ENCODE assay signal across 8 cellular contexts in the genomic region with DNA sequence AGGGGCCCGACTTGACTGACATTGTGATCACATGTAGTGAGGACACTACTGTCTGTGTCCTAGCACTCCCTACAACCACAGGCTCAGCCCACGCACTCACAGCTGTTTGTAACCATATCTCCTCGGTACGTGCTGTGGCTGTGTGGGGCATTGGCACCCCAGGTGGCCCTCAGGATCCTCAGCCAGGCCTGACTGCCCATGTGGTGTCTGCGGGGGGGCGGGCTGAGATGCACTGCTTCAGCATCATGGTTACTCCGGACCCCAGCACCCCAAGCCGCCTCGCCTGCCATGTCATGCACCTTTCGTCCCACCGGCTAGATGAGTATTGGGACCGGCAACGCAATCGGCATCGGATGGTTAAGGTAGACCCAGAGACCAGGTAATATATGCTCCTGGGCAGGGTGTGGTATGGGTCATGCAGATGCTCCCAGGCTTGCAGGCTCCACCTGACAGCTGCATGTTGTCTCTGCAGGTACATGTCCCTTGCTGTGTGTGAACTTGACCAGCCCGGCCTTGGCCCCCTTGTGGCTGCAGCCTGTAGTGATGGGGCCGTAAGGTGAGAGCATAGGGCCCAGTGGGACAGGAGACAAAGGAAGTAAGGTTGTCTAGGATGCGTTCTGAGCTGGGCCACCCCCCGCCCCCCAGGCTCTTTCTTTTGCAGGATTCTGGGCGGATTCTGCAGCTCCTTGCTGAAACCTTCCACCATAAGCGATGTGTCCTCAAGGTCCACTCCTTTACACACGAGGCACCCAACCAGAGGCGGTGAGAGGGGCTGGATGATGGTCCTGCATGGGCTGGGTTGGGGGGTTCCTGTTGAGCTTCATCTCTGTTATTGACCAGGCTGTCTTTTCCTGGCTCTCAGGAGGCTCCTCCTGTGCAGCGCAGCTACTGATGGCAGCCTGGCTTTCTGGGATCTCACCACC. TPM values are rescaled to one million over a fixed set of nuclear protein-coding genes. Genes with fewer than 3 reads are reported as not detected.
DNase-seq lines count a peak whose midpoint lies in the region; ATAC-seq and TF ChIP-seq lines count a peak whose summit lies in the region.

No MANE protein-coding gene starts in this region.

- no peaks in the 10 kb centered on the region for H3K9me2 ChIP-seq in hepatocyte (replicated peaks; ENCODE audit: insufficient read depth)

- POLR2A ChIA-PET in IMR-90 (lab: Charles Lee; ENCODE audit: unreplicated experiment): no interaction called here
- POLR2A ChIA-PET in activated CD4-positive, alpha-beta memory T cell treated with anti-CD3 and anti-CD28 coated beads for 36 hours (lab: Charles Lee): interaction anchor here (1.2 kb wide), 1 partner anchor 24 kb away, joined by 4 read pairs; no protein-coding TSS in a partner anchor

- no peak overlapping the region for H3K9ac ChIP-seq in IMR-90 (ENCODE audit: low read depth, low read length)

- in situ Hi-C loops in IMR-90 (cut with MboI; ENCODE audit: low sequenced_read_pairs): no loop called here

- H3K27ac Mint-ChIP-seq in activated CD4-positive, alpha-beta memory T cell treated with anti-CD3 and anti-CD28 coated beads for 36 hours: no peak overlapping the region
- H3K27ac Mint-ChIP-seq in stimulated activated naive B cell treated with anti-CD40 and anti-IgM and Interleukin-4, amounts not matched to agents 10 μg/mL and 1 μg/mL and 100 μg/mL, for 72 hours: peak overlapping the region; percentile 47

- no peak overlapping the region for H3K23ac ChIP-seq in IMR-90 (ENCODE audit: low read depth, low read length)

- CTCF ChIA-PET in IMR-90 (lab: Yijun Ruan, JAX): interaction anchor here (0.5 kb wide), 1 partner anchor 361 kb away, joined by 6 read pairs; no protein-coding TSS in a partner anchor
- CTCF ChIA-PET in activated CD4-positive, alpha-beta memory T cell treated with anti-CD3 and anti-CD28 coated beads for 36 hours (lab: Charles Lee): interaction anchor here (1.1 to 3.4 kb wide), 5 partner anchors 7 to 357 kb away, joined by 3 to 32 read pairs (median 7); a partner anchor contains a TSS

- TF ChIP-seq CTCF in IMR-90 (conservative IDR thresholded peaks at IDR 0.05; ENCODE audit: low read depth, low read length): peak; percentile 47
- TF ChIP-seq CTCF in hepatocyte (IDR thresholded peaks at IDR 0.05; ENCODE audit: poor library complexity): peak; percentile 48

- peaks cover 23% of the 10 kb centered on the region for H3K4me1 Mint-ChIP-seq in activated CD4-positive, alpha-beta memory T cell treated with anti-CD3 and anti-CD28 coated beads for 36 hours (ENCODE audit: low read depth)
- peaks cover 38 to 52% of the 10 kb centered on the region in 2 donors for H3K4me1 Mint-ChIP-seq in stimulated activated naive B cell treated with anti-CD40 and anti-IgM and Interleukin-4, amounts not matched to agents 10 μg/mL and 1 μg/mL and 100 μg/mL, for 72 hours

- H2BK15ac ChIP-seq in IMR-90 (ENCODE audit: low read depth, low read length): no peak overlapping the region

- H3K27me3 ChIP-seq in IMR-90 (ENCODE audit: control insufficient read depth, insufficient read depth, low read length): no peaks in the 10 kb centered on the region
- H3K27me3 ChIP-seq in hepatocyte: no peaks in the 10 kb centered on the region

- H3K27ac ChIP-seq in IMR-90 (ENCODE audit: insufficient read depth, low read length): no peak overlapping the region
- no peak overlapping the region for H3K27ac ChIP-seq in hepatocyte

- H2AK5ac ChIP-seq in IMR-90 (ENCODE audit: low read depth, low read length): no peak overlapping the region

- TF ChIP-seq POLR2A in IMR-90 (IDR thresholded peaks at IDR 0.05; ENCODE audit: low read depth, low read length): no peak; the same call in 1 of the 2 replicates

- H3K79me1 ChIP-seq in IMR-90 (ENCODE audit: low read depth in 1 of 2, low read length in 2 of 2): peaks cover 12 to 83% of the 10 kb centered on the region in 2 experiments; a peak in 3 of 4 replicates

- no peak overlapping the region for H4K8ac ChIP-seq in IMR-90 (ENCODE audit: low read depth in 2 of 2, low read length in 2 of 2)

- no peak overlapping the region for H3K14ac ChIP-seq in IMR-90 (replicated peaks; ENCODE audit: low read depth, low read length)

- H3K4ac ChIP-seq in IMR-90 (ENCODE audit: low read depth, low read length): no peak overlapping the region

- H3K79me2 ChIP-seq in hepatocyte: peaks cover 58% of the 10 kb centered on the region

- intact Hi-C loops in IMR-90 (cut with micrococcal nuclease): no loop called here
- intact Hi-C loops in activated CD4-positive, alpha-beta memory T cell treated with anti-CD3 and anti-CD28 coated beads for 36 hours (cut with micrococcal nuclease): no loop called here

- 97% methylated on average over 11 of the region's 24 CpGs; no CpG with 5 or more reads in 1 of the 2 experiments for WGBS in IMR-90 (ENCODE audit: extremely low coverage in 2 of 2, insufficient read length in 1 of 2), 2 experiments
- WGBS in hepatocyte (ENCODE audit: low lambda C conversion rate, missing lambda C conversion rate): 92% methylated on average over 24 of the region's 24 CpGs

- peaks cover 14% of the 10 kb centered on the region for H3K9me1 ChIP-seq in IMR-90 (ENCODE audit: insufficient read depth, low read length)

- no peak overlapping the region for H2BK120ac ChIP-seq in IMR-90 (ENCODE audit: low read depth, low read length)

- no peak overlapping the region for H3K4me3 Mint-ChIP-seq in activated CD4-positive, alpha-beta memory T cell treated with anti-CD3 and anti-CD28 coated beads for 36 hours
- no peak overlapping the region for H3K4me3 Mint-ChIP-seq in stimulated activated naive B cell treated with anti-CD40 and anti-IgM and Interleukin-4, amounts not matched to agents 10 μg/mL and 1 μg/mL and 100 μg/mL, for 72 hours

- peaks cover 25% of the 10 kb centered on the region for H3K36me3 Mint-ChIP-seq in activated CD4-positive, alpha-beta memory T cell treated with anti-CD3 and anti-CD28 coated beads for 36 hours
- peaks cover 35 to 42% of the 10 kb centered on the region in 2 donors for H3K36me3 Mint-ChIP-seq in stimulated activated naive B cell treated with anti-CD40 and anti-IgM and Interleukin-4, amounts not matched to agents 10 μg/mL and 1 μg/mL and 100 μg/mL, for 72 hours

- DNase-seq in DMS53 (lab: John Stamatoyannopoulos, UW) (peak; percentile 72), DMS53 treated with DMSO at 0.1 percent for 48 hours (lab: John Stamatoyannopoulos, UW; ENCODE audit: unreplicated experiment) (no peak), IMR-90 (no peak), hepatocyte (ENCODE audit: low spot score) (peak; percentile 67)
- peak; percentile 64 for DNase-seq in activated CD4-positive, alpha-beta memory T cell treated with anti-CD3 and anti-CD28 coated beads for 36 hours
- no peak for DNase-seq in stimulated activated naive B cell treated with anti-CD40 and anti-IgM and Interleukin-4, amounts not matched to agents 10 μg/mL and 1 μg/mL and 100 μg/mL, for 72 hours

- ATAC-seq in IMR-90 (ENCODE audit: low read depth): no peak
- peak; percentile 46 to 49 for ATAC-seq in stimulated activated naive B cell treated with anti-CD40 and anti-IgM and Interleukin-4, amounts not matched to agents 10 μg/mL and 1 μg/mL and 100 μg/mL, for 72 hours (replicated peaks)
- no peak for ATAC-seq in HG03432 (IDR thresholded peaks at IDR 0.05; ENCODE audit: unreplicated experiment)
- ATAC-seq in HG02588 (IDR thresholded peaks at IDR 0.05; ENCODE audit: unreplicated experiment): no peak

- H4K5ac ChIP-seq in IMR-90 (ENCODE audit: low read depth, low read length): no peak overlapping the region

- dilution Hi-C loops in IMR-90 (cut with HindIII; ENCODE audit: low sequenced_read_pairs, unreplicated experiment): no loop called here

- no peaks in the 10 kb centered on the region for H3K9me3 Mint-ChIP-seq in activated CD4-positive, alpha-beta memory T cell treated with anti-CD3 and anti-CD28 coated beads for 36 hours
- no peaks in the 10 kb centered on the region for H3K9me3 Mint-ChIP-seq in stimulated activated naive B cell treated with anti-CD40 and anti-IgM and Interleukin-4, amounts not matched to agents 10 μg/mL and 1 μg/mL and 100 μg/mL, for 72 hours

- BruUV-seq in IMR-90 (replicated peaks; lab: Mats Ljungman, UMichigan): no TSS peak

- H3K4me2 ChIP-seq in IMR-90 (ENCODE audit: low read depth, low read length): no peak overlapping the region
- H3K4me2 ChIP-seq in hepatocyte: no peak overlapping the region

- H3K9me3 ChIP-seq in IMR-90 (ENCODE audit: control insufficient read depth, insufficient read depth, low read length) (no peaks in the 10 kb centered on the region), hepatocyte (ENCODE audit: low read depth) (no peaks in the 10 kb centered on the region)

- peak overlapping the region; percentile 49 for H2AFZ ChIP-seq in IMR-90 (replicated peaks; ENCODE audit: low read length, poor library complexity)
- no peak overlapping the region for H2AFZ ChIP-seq in hepatocyte

- no peak overlapping the region for H3K56ac ChIP-seq in IMR-90 (ENCODE audit: extremely low read depth, insufficient read depth, low read length)

- no peaks in the 10 kb centered on the region for H3K27me3 Mint-ChIP-seq in activated CD4-positive, alpha-beta memory T cell treated with anti-CD3 and anti-CD28 coated beads for 36 hours
- no peaks in the 10 kb centered on the region for H3K27me3 Mint-ChIP-seq in stimulated activated naive B cell treated with anti-CD40 and anti-IgM and Interleukin-4, amounts not matched to agents 10 μg/mL and 1 μg/mL and 100 μg/mL, for 72 hours

- H3K36me3 ChIP-seq in IMR-90 (ENCODE audit: control insufficient read depth, insufficient read depth, low read length): peaks cover 53% of the 10 kb centered on the region
- no peaks in the 10 kb centered on the region for H3K36me3 ChIP-seq in hepatocyte (replicated peaks; ENCODE audit: insufficient read depth, low read depth)

- H3K4me1 ChIP-seq in IMR-90 (ENCODE audit: control insufficient read depth, insufficient read depth, low read length) (peaks cover 9% of the 10 kb centered on the region), hepatocyte (ENCODE audit: insufficient read depth) (peaks cover 14% of the 10 kb centered on the region)

- H4K91ac ChIP-seq in IMR-90 (ENCODE audit: insufficient read depth, low read depth, low read length): no peak overlapping the region

- no peak overlapping the region for H3K4me3 ChIP-seq in IMR-90 (ENCODE audit: insufficient read depth, low read depth, low read length)
- H3K4me3 ChIP-seq in hepatocyte: no peak overlapping the region

- peak overlapping the region; percentile 45 for H2AK9ac ChIP-seq in IMR-90 (replicated peaks; ENCODE audit: low read depth, low read length, poor library complexity)

- H4K20me1 ChIP-seq in IMR-90 (ENCODE audit: insufficient read depth, low read length): peaks cover 48% of the 10 kb centered on the region
- H4K20me1 ChIP-seq in hepatocyte (ENCODE audit: insufficient read depth, poor library complexity, severe bottlenecking): peaks cover 68% of the 10 kb centered on the region

- no peak overlapping the region for H3K18ac ChIP-seq in IMR-90 (ENCODE audit: low read depth, low read length)

- H2BK20ac ChIP-seq in IMR-90 (ENCODE audit: low read depth, low read length): no peak overlapping the region

- no peak overlapping the region for H2BK5ac ChIP-seq in IMR-90 (ENCODE audit: low read depth, low read length, poor library complexity, severe bottlenecking)

- TF ChIP-seq RAD21 in IMR-90 (IDR thresholded peaks at IDR 0.05; ENCODE audit: low read length): peak; percentile 48

RNA-seq across cellular contexts. Expression of a gene that starts 4.4 kb away (rescaled TPM):
- total RNA-seq in IMR-90 (2012; rRNA removed) (27.8 and 28.3 TPM in 2 replicates), hepatocyte (25.0 and 29.3 TPM in 2 replicates)
- polyA plus RNA-seq in IMR-90 (2012; rRNA removed) (42.2 and 43.5 TPM in 2 replicates), hepatocyte (27.0 and 40.6 TPM in 2 replicates)
- 33.8 and 36.4 TPM in 2 replicates for polyA plus RNA-seq in IMR-90 (2012; cell fraction: cytosol; rRNA removed)
- 116 and 195 TPM in 2 replicates for polyA plus RNA-seq in IMR-90 (2012; cell fraction: nucleus; rRNA removed; ENCODE audit: low replicate concordance)
- total RNA-seq in activated CD4-positive, alpha-beta memory T cell treated with anti-CD3 and anti-CD28 coated beads for 36 hours: 10 to 100 TPM; 26.2 to 26.5 TPM

RNA-seq across cellular contexts. Expression of a gene that starts 6.8 kb away (rescaled TPM):
- total RNA-seq in IMR-90 (2012; rRNA removed) (55.8 and 60.9 TPM in 2 replicates), hepatocyte (124 and 157 TPM in 2 replicates)
- polyA plus RNA-seq in IMR-90 (2012; rRNA removed) (160 and 172 TPM in 2 replicates), hepatocyte (190 and 215 TPM in 2 replicates)
- polyA plus RNA-seq in IMR-90 (2012; cell fraction: cytosol; rRNA removed): 97.3 and 121 TPM in 2 replicates
- polyA plus RNA-seq in IMR-90 (2012; cell fraction: nucleus; rRNA removed; ENCODE audit: low replicate concordance): 1,034 and 1,622 TPM in 2 replicates
- 100 to 1,000 TPM; 139 to 144 TPM for total RNA-seq in activated CD4-positive, alpha-beta memory T cell treated with anti-CD3 and anti-CD28 coated beads for 36 hours

RNA-seq across cellular contexts. Expression of a gene that starts 7.9 kb away (rescaled TPM):
- 26.5 and 43.3 TPM in 2 replicates for total RNA-seq in IMR-90 (2012; rRNA removed)
- polyA plus RNA-seq in IMR-90 (2012; rRNA removed): 112 and 137 TPM in 2 replicates
- 38.6 and 96.1 TPM in 2 replicates for polyA plus RNA-seq in IMR-90 (2012; cell fraction: cytosol; rRNA removed)
- 22.8 and 47.7 TPM in 2 replicates for polyA plus RNA-seq in IMR-90 (2012; cell fraction: nucleus; rRNA removed; ENCODE audit: low replicate concordance)
- 100 to 1,000 TPM; 101 to 106 TPM for total RNA-seq in activated CD4-positive, alpha-beta memory T cell treated with anti-CD3 and anti-CD28 coated beads for 36 hours
- 58.7 and 70.7 TPM in 2 replicates for total RNA-seq in hepatocyte
- polyA plus RNA-seq in hepatocyte: 140 and 173 TPM in 2 replicates

RNA-seq across cellular contexts. Expression of a gene that starts 15.2 kb away (rescaled TPM):
- total RNA-seq in IMR-90 (2012; rRNA removed): 268 and 296 TPM in 2 replicates
- 190 and 194 TPM in 2 replicates for polyA plus RNA-seq in IMR-90 (2012; rRNA removed)
- 126 and 176 TPM in 2 replicates for polyA plus RNA-seq in IMR-90 (2012; cell fraction: cytosol; rRNA removed)
- polyA plus RNA-seq in IMR-90 (2012; cell fraction: nucleus; rRNA removed; ENCODE audit: low replicate concordance): 254 and 364 TPM in 2 replicates
- 100 to 1,000 TPM; 430 to 454 TPM for total RNA-seq in activated CD4-positive, alpha-beta memory T cell treated with anti-CD3 and anti-CD28 coated beads for 36 hours
- total RNA-seq in hepatocyte: 180 and 184 TPM in 2 replicates
- polyA plus RNA-seq in hepatocyte: 115 TPM in 2 replicates

RNA-seq across cellular contexts. Expression of a gene that starts 24.0 kb away (rescaled TPM):
- total RNA-seq in IMR-90 (2012; rRNA removed): 10.4 and 11.1 TPM in 2 replicates
- 26.1 and 29.7 TPM in 2 replicates for polyA plus RNA-seq in IMR-90 (2012; rRNA removed)
- 18.8 and 34.8 TPM in 2 replicates for polyA plus RNA-seq in IMR-90 (2012; cell fraction: cytosol; rRNA removed)
- polyA plus RNA-seq in IMR-90 (2012; cell fraction: nucleus; rRNA removed; ENCODE audit: low replicate concordance): 99.3 and 171 TPM in 2 replicates
- 10 to 100 TPM; 32.7 to 32.8 TPM for total RNA-seq in activated CD4-positive, alpha-beta memory T cell treated with anti-CD3 and anti-CD28 coated beads for 36 hours
- 39.4 and 42.5 TPM in 2 replicates for total RNA-seq in hepatocyte
- 84.0 and 85.3 TPM in 2 replicates for polyA plus RNA-seq in hepatocyte

Comparison
In these comparisons a context has a peak if more than half of its experiments do, and no peak if none do; other contexts are left out.
1. DNase-seq: peak in DMS53 (single experiment), activated CD4-positive, alpha-beta memory T cell treated with anti-CD3 and anti-CD28 coated beads for 36 hours (single experiment) and hepatocyte (single experiment); none in DMS53 treated with DMSO at 0.1 percent for 48 hours (single experiment), IMR-90 (single experiment) and stimulated activated naive B cell treated with anti-CD40 and anti-IgM and Interleukin-4, amounts not matched to agents 10 μg/mL and 1 μg/mL and 100 μg/mL, for 72 hours (single experiment).
2. ATAC-seq: peak in stimulated activated naive B cell treated with anti-CD40 and anti-IgM and Interleukin-4, amounts not matched to agents 10 μg/mL and 1 μg/mL and 100 μg/mL, for 72 hours (2 of 2); none in IMR-90 (single experiment), HG03432 (single experiment) and HG02588 (single experiment).